In the genomic region with DNA sequence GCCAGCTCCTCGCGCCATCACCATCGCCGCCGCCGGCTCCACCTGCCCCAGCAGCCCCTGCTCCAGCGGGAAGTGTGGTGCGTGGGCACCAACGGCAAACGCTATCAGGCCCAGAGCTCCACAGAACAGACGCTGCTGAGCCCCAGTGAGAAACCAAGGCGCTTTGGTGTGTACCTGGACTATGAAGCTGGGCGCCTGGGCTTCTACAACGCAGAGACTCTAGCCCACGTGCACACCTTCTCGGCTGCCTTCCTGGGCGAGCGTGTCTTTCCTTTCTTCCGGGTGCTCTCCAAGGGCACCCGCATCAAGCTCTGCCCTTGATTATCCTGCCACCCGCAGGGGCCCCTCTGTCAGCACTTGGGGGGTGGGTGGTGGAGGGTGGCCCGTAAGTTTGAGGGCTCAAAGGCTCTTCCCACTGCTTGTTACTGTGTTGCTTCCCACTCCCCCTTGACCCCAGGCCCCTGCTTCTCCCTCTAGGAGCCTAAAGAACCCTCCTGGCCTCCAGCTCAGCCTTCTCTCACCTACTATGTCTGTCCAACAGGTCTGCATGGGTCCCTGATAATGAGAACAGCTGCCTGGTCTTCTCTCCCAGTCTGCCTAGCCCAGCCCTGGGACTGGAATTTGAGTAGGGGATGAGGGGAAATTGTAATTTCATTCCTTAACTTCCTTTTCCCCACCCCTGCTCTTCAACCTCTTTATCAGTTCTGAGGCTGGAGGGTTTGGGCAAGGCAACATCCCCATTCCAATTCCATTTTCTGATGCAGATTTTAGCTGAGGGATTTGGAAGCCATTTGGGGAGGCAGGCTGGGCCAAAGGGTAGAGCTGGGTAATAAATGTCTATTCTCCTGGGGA, we compare ENCODE assay signal across 1 cellular context.
TF ChIP-seq lines count a peak whose summit lies in the region.

No MANE protein-coding gene starts in this region.

TF ChIP-seq in HepG2, 621 proteins besides CTCF, POLR2A, EP300 and RAD21 (continued from another document):
- TF ChIP-seq SOX13 (IDR thresholded peaks at IDR 0.05) (no peak), SOX13 (CRISPR knock-in tag; conservative IDR thresholded peaks at IDR 0.05 in 1 of 2, IDR thresholded peaks at IDR 0.05 in 1 of 2) (0 out of 4 replicates have a peak, but pooled peaks of 1 of the 2 experiments have one; percentile 9), HOXA7 (CRISPR knock-in tag; IDR thresholded peaks at IDR 0.05) (0 out of 2 replicates have a peak, but pooled peaks have one; percentile 48), SAP130 (CRISPR knock-in tag; IDR thresholded peaks at IDR 0.05; ENCODE audit: low read depth) (no peak), ZNF841 (CRISPR knock-in tag; IDR thresholded peaks at IDR 0.05; ENCODE audit: borderline replicate concordance) (no peak), EED (CRISPR knock-in tag; IDR thresholded peaks at IDR 0.05) (no peak), KDM2A (CRISPR knock-in tag; IDR thresholded peaks at IDR 0.05; ENCODE audit: borderline replicate concordance, low read depth) (peak; percentile 16; the same call in 1 of the 2 replicates), SSRP1 (CRISPR knock-in tag; IDR thresholded peaks at IDR 0.05) (peak; percentile 78; the same call in 1 of the 2 replicates), REXO4 (CRISPR knock-in tag; IDR thresholded peaks at IDR 0.05; ENCODE audit: borderline replicate concordance) (no peak), RBFOX2 (IDR thresholded peaks at IDR 0.05; ENCODE audit: low read depth, low read length) (peak; percentile 82), ZBTB38 (CRISPR knock-in tag; IDR thresholded peaks at IDR 0.05) (no peak), MAZ (IDR thresholded peaks at IDR 0.05; ENCODE audit: borderline replicate concordance, low read depth, low read length) (no peak), MAZ (CRISPR knock-in tag; IDR thresholded peaks at IDR 0.05; ENCODE audit: low read depth) (0 out of 2 replicates have a peak, but pooled peaks have one; percentile 23), RBM22 (optimal IDR thresholded peaks at IDR 0.05; ENCODE audit: low read length) (peak; percentile 98), ELF3 (CRISPR knock-in tag; IDR thresholded peaks at IDR 0.05) (no peak), SMAD9 (CRISPR knock-in tag; IDR thresholded peaks at IDR 0.05) (no peak), ZNF354B (CRISPR knock-in tag; IDR thresholded peaks at IDR 0.05) (no peak)
- TF ChIP-seq, protein P1, sequence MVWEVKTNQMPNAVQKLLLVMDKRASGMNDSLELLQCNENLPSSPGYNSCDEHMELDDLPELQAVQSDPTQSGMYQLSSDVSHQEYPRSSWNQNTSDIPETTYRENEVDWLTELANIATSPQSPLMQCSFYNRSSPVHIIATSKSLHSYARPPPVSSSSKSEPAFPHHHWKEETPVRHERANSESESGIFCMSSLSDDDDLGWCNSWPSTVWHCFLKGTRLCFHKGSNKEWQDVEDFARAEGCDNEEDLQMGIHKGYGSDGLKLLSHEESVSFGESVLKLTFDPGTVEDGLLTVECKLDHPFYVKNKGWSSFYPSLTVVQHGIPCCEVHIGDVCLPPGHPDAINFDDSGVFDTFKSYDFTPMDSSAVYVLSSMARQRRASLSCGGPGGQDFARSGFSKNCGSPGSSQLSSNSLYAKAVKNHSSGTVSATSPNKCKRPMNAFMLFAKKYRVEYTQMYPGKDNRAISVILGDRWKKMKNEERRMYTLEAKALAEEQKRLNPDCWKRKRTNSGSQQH (CRISPR knock-in tag; IDR thresholded peaks at IDR 0.05; ENCODE audit: low read depth) = no peak
- TF ChIP-seq, protein P2, sequence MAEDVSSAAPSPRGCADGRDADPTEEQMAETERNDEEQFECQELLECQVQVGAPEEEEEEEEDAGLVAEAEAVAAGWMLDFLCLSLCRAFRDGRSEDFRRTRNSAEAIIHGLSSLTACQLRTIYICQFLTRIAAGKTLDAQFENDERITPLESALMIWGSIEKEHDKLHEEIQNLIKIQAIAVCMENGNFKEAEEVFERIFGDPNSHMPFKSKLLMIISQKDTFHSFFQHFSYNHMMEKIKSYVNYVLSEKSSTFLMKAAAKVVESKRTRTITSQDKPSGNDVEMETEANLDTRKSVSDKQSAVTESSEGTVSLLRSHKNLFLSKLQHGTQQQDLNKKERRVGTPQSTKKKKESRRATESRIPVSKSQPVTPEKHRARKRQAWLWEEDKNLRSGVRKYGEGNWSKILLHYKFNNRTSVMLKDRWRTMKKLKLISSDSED (CRISPR knock-in tag; IDR thresholded peaks at IDR 0.05) = no peak
- TF ChIP-seq, protein P3, sequence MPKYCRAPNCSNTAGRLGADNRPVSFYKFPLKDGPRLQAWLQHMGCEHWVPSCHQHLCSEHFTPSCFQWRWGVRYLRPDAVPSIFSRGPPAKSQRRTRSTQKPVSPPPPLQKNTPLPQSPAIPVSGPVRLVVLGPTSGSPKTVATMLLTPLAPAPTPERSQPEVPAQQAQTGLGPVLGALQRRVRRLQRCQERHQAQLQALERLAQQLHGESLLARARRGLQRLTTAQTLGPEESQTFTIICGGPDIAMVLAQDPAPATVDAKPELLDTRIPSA (CRISPR knock-in tag; IDR thresholded peaks at IDR 0.05; ENCODE audit: borderline replicate concordance) = no peak
- TF ChIP-seq, protein P4, sequence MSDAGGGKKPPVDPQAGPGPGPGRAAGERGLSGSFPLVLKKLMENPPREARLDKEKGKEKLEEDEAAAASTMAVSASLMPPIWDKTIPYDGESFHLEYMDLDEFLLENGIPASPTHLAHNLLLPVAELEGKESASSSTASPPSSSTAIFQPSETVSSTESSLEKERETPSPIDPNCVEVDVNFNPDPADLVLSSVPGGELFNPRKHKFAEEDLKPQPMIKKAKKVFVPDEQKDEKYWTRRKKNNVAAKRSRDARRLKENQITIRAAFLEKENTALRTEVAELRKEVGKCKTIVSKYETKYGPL (CRISPR knock-in tag; IDR thresholded peaks at IDR 0.05) = no peak
- TF ChIP-seq, protein P5, sequence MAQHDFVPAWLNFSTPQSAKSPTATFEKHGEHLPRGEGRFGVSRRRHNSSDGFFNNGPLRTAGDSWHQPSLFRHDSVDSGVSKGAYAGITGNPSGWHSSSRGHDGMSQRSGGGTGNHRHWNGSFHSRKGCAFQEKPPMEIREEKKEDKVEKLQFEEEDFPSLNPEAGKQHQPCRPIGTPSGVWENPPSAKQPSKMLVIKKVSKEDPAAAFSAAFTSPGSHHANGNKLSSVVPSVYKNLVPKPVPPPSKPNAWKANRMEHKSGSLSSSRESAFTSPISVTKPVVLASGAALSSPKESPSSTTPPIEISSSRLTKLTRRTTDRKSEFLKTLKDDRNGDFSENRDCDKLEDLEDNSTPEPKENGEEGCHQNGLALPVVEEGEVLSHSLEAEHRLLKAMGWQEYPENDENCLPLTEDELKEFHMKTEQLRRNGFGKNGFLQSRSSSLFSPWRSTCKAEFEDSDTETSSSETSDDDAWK (CRISPR knock-in tag; IDR thresholded peaks at IDR 0.05) = no peak
